ENCODE assay signal across 8 cellular contexts in genomic region chr5:40755093-40755406, GRCh38. TPM values are rescaled to one million over a fixed set of nuclear protein-coding genes. Genes with fewer than 3 reads are reported as not detected.
A peak's percentile ranks its signal among the peaks of the same experiment; 100 is the strongest.
DNase-seq lines count a peak whose midpoint lies in the region; ATAC-seq and TF ChIP-seq lines count a peak whose summit lies in the region.

No MANE protein-coding gene starts in this region.

- WGBS in lower leg skin, 2 donors = 0 to 1% methylated on average over 11 of the region's 11 CpGs

- intact Hi-C loops in lower leg skin (cut with DNase I; ENCODE audit: low total_unique reads) = loop anchor here (10.0 kb wide), 1 partner anchor 110 kb away; no protein-coding TSS in a partner anchor

- H3K27ac ChIP-seq in duodenal mucosa (ENCODE audit: low read depth, low read length) = peak overlapping the region; percentile 87

- ATAC-seq in HG03439 (IDR thresholded peaks at IDR 0.05; ENCODE audit: unreplicated experiment) = peak; percentile 86

- no peak for TF ChIP-seq CTCF in lower leg skin (IDR thresholded peaks at IDR 0.05)

- H3K4me1 ChIP-seq in duodenal mucosa (ENCODE audit: control insufficient read depth in 1 of 2, insufficient read depth in 2 of 2, low read length in 2 of 2) = peaks cover 7 to 9% of the 10 kb centered on the region in 2 donors

- peaks cover 0 to 5% of the 10 kb centered on the region in 2 donors for H3K9me3 ChIP-seq in duodenal mucosa (ENCODE audit: control insufficient read depth in 1 of 2, low read length in 2 of 2)

- peak overlapping the region; percentile 95 to 97 for H3K4me3 ChIP-seq in duodenal mucosa (ENCODE audit: low read depth in 1 of 2, low read length in 2 of 2)
- H3K4me3 ChIP-seq in lower leg skin (ENCODE audit: low read depth, poor library complexity, severe bottlenecking) = peak overlapping the region; percentile 93

- DNase-seq in C1 segment of cervical spinal cord (lab: John Stamatoyannopoulos, UW) = peak in 12 of 14 donors; percentile 17 to 76 (median 52)
- peak; percentile 39 for DNase-seq in GM19238 (ENCODE audit: insufficient read length, low spot score)
- DNase-seq in NCI-H510A (lab: John Stamatoyannopoulos, UW) = peak; percentile 38
- DNase-seq in activated CD4-positive, alpha-beta T cell treated with anti-CD3 and anti-CD28 coated beads for 4 hours = peak; percentile 62
- DNase-seq in lower leg skin (ENCODE audit: low spot score in 2 of 2) = peak; percentile 75 to 91
- DNase-seq in stimulated activated CD4-positive, alpha-beta T cell treated with anti-CD3 and anti-CD28 coated beads, TNF-alpha, amount 100 ng/mL, for 1 hour (ENCODE audit: low read depth in 3 of 3, low spot score in 1 of 3) = peak; percentile 15 to 38 (median 38)

- H3K36me3 ChIP-seq in duodenal mucosa (ENCODE audit: control insufficient read depth in 1 of 2, insufficient read depth in 2 of 2, low read length in 2 of 2) = peaks cover 0 to 3% of the 10 kb centered on the region in 2 donors

- TF ChIP-seq POLR2A in lower leg skin (IDR thresholded peaks at IDR 0.05) = no peak

- H3K9ac ChIP-seq in duodenal mucosa (ENCODE audit: low read depth in 1 of 2, low read length in 2 of 2) = peak overlapping the region; percentile 89 to 94

- no peaks in the 10 kb centered on the region for H3K27me3 ChIP-seq in duodenal mucosa (ENCODE audit: control insufficient read depth in 1 of 2, insufficient read depth in 2 of 2, low read length in 2 of 2)

RNA-seq across cellular contexts. Expression of gene TTC33, which starts 0.7 kb away (rescaled TPM):
- total RNA-seq in lower leg skin = 10 to 100 TPM in 2 of 4 donors, 1 to 10 TPM in 2; 8.7 to 13.1 (median 11.0) TPM

RNA-seq across cellular contexts. Expression of gene PRKAA1, which starts 43.1 kb away (rescaled TPM):
- 10 to 100 TPM; 44.8 to 60.0 (median 54.9) TPM for total RNA-seq in lower leg skin

Comparison
In these comparisons a context has a peak if more than half of its experiments do, and no peak if none do; other contexts are left out.
1. Peak in every context shown above with its lines: DNase-seq, ATAC-seq, H3K4me3 ChIP-seq and H3K27ac ChIP-seq.